In genomic region chr18:24080861-24081260, GRCh38 we compare ENCODE assay signal across 20 cellular contexts. TPM values are rescaled to one million over a fixed set of nuclear protein-coding genes. Genes with fewer than 3 reads are reported as not detected.
DNase-seq lines count a peak whose midpoint lies in the region; ATAC-seq, FAIRE-seq and TF ChIP-seq lines count a peak whose summit lies in the region.
"Had no signal": no experiment of that assay in that cellular context is flagged by ENCODE, and none has a peak within 500 bp of the region (broad histone marks: within the 10 kb centered on the region; RNA-seq: fewer than 3 reads in every experiment).

No MANE protein-coding gene starts in this region.

- H3K27ac Mint-ChIP-seq in activated CD8-positive, alpha-beta memory T cell treated with anti-CD3 and anti-CD28 coated beads, Interleukin-2, amount 10 ng/mL, durations not matched to agents 7 days and 5 days = no peak overlapping the region
- peak overlapping the region; percentile 84 for H3K27ac Mint-ChIP-seq in CD8-positive, alpha-beta T cell
- peak overlapping the region; percentile 89 for H3K27ac Mint-ChIP-seq in activated naive CD8-positive, alpha-beta T cell
- peak overlapping the region; percentile 66 to 93 (median 89) for H3K27ac Mint-ChIP-seq in naive thymus-derived CD8-positive, alpha-beta T cell

- peaks cover 21% of the 10 kb centered on the region for H3K36me3 ChIP-seq in CD8-positive, alpha-beta T cell (ENCODE audit: insufficient read depth, low read length)

- no peak for ATAC-seq in activated CD8-positive, alpha-beta memory T cell treated with anti-CD3 and anti-CD28 coated beads, Interleukin-2, amount 10 ng/mL, durations not matched to agents 7 days and 5 days
- ATAC-seq in CD8-positive, alpha-beta T cell = peak; percentile 59
- ATAC-seq in naive thymus-derived CD8-positive, alpha-beta T cell = peak; percentile 75 to 91
- ATAC-seq in HG02588 (IDR thresholded peaks at IDR 0.05; ENCODE audit: unreplicated experiment) = no peak
- ATAC-seq: A549 had no signal

- no peaks in the 10 kb centered on the region for H3K9me3 ChIP-seq in CD8-positive, alpha-beta T cell (ENCODE audit: low read length)
- H3K9me3 ChIP-seq: A549 had no signal

- H3K4me3 ChIP-seq in CD8-positive, alpha-beta T cell (ENCODE audit: low read depth, low read length) = no peak overlapping the region
- H3K4me3 ChIP-seq: A549 had no signal

- H3K27ac ChIP-seq in CD8-positive, alpha-beta T cell (ENCODE audit: low read depth, low read length) = peak overlapping the region; percentile 10
- H3K27ac ChIP-seq: A549, C4-2B had no signal

- no peaks in the 10 kb centered on the region for H3K27me3 Mint-ChIP-seq in activated CD8-positive, alpha-beta memory T cell treated with anti-CD3 and anti-CD28 coated beads, Interleukin-2, amount 10 ng/mL, durations not matched to agents 7 days and 5 days
- no peaks in the 10 kb centered on the region for H3K27me3 Mint-ChIP-seq in CD8-positive, alpha-beta T cell (ENCODE audit: low read depth)
- H3K27me3 Mint-ChIP-seq in activated naive CD8-positive, alpha-beta T cell = no peaks in the 10 kb centered on the region
- no peaks in the 10 kb centered on the region for H3K27me3 Mint-ChIP-seq in naive thymus-derived CD8-positive, alpha-beta T cell

- H3K27me3 ChIP-seq in CD8-positive, alpha-beta T cell (ENCODE audit: insufficient read depth, low read length) = no peaks in the 10 kb centered on the region

- POLR2A ChIA-PET in CD8-positive, alpha-beta T cell (lab: Charles Lee) = interaction anchor here (0.6 to 1.4 kb wide), 5 partner anchors 12 to 113 kb away, joined by 3 to 4 read pairs (median 3); no protein-coding TSS in a partner anchor
- POLR2A ChIA-PET in naive thymus-derived CD8-positive, alpha-beta T cell (lab: Charles Lee) = interaction anchor here (0.5 to 0.8 kb wide), 2 partner anchors 65 to 178 kb away, joined by 3 read pairs; no protein-coding TSS in a partner anchor

- no peak for FAIRE-seq in urothelium cell line (lab: Jason Lieb, UNC)
- FAIRE-seq: A549, GM12892 had no signal

- H3K4me1 ChIP-seq in CD8-positive, alpha-beta T cell (ENCODE audit: insufficient read depth, low read length) = peaks cover 16% of the 10 kb centered on the region

- CTCF ChIA-PET in activated CD8-positive, alpha-beta memory T cell treated with anti-CD3 and anti-CD28 coated beads, Interleukin-2, amount 10 ng/mL, durations not matched to agents 7 days and 5 days (lab: Charles Lee) = interaction anchor here (1.2 to 1.8 kb wide), 2 partner anchors 9 to 35 kb away, joined by 4 to 6 read pairs; no protein-coding TSS in a partner anchor
- CTCF ChIA-PET in CD8-positive, alpha-beta T cell (lab: Charles Lee) = interaction anchor here (0.6 to 1.5 kb wide), 6 partner anchors 9 to 162 kb away, joined by 3 to 4 read pairs (median 3); no protein-coding TSS in a partner anchor

- H3K9me3 Mint-ChIP-seq in activated CD8-positive, alpha-beta memory T cell treated with anti-CD3 and anti-CD28 coated beads, Interleukin-2, amount 10 ng/mL, durations not matched to agents 7 days and 5 days (ENCODE audit: low read depth) = no peaks in the 10 kb centered on the region
- no peaks in the 10 kb centered on the region for H3K9me3 Mint-ChIP-seq in CD8-positive, alpha-beta T cell
- H3K9me3 Mint-ChIP-seq in activated naive CD8-positive, alpha-beta T cell (ENCODE audit: low read depth) = no peaks in the 10 kb centered on the region
- H3K9me3 Mint-ChIP-seq in naive thymus-derived CD8-positive, alpha-beta T cell = no peaks in the 10 kb centered on the region

- intact Hi-C loops in CD8-positive, alpha-beta T cell (cut with DNase I, micrococcal nuclease) = loop anchor here in 1 of 2 experiments (2.0 kb wide), 1 partner anchor 116 kb away; no protein-coding TSS in a partner anchor

- no peak overlapping the region for H3K4me3 Mint-ChIP-seq in activated CD8-positive, alpha-beta memory T cell treated with anti-CD3 and anti-CD28 coated beads, Interleukin-2, amount 10 ng/mL, durations not matched to agents 7 days and 5 days
- H3K4me3 Mint-ChIP-seq in CD8-positive, alpha-beta T cell = peak overlapping the region; percentile 26
- H3K4me3 Mint-ChIP-seq in activated naive CD8-positive, alpha-beta T cell = peak overlapping the region; percentile 72
- H3K4me3 Mint-ChIP-seq in naive thymus-derived CD8-positive, alpha-beta T cell = peak overlapping the region in 8 of 10 donors; percentile 5 to 60 (median 57)

- H3K36me3 Mint-ChIP-seq in activated CD8-positive, alpha-beta memory T cell treated with anti-CD3 and anti-CD28 coated beads, Interleukin-2, amount 10 ng/mL, durations not matched to agents 7 days and 5 days = peaks cover 46% of the 10 kb centered on the region
- H3K36me3 Mint-ChIP-seq in CD8-positive, alpha-beta T cell = peaks cover 76% of the 10 kb centered on the region
- peaks cover 15% of the 10 kb centered on the region for H3K36me3 Mint-ChIP-seq in activated naive CD8-positive, alpha-beta T cell
- peaks cover 0 to 68% (median 17%) of the 10 kb centered on the region in 3 donors for H3K36me3 Mint-ChIP-seq in naive thymus-derived CD8-positive, alpha-beta T cell

- peak; percentile 47 for DNase-seq in activated CD8-positive, alpha-beta memory T cell treated with anti-CD3 and anti-CD28 coated beads, Interleukin-2, amount 10 ng/mL, durations not matched to agents 7 days and 5 days
- no peak for DNase-seq in activated CD8-positive, alpha-beta memory T cell treated with anti-CD3 and anti-CD28 coated beads, Interleukin-2, amount 50 U/mL, for 4 hours
- DNase-seq in CD8-positive, alpha-beta T cell = peak in 2 of 7 experiments; percentile 20 to 67
- peak in 7 of 10 donors; percentile 23 to 82 (median 54) for DNase-seq in naive thymus-derived CD8-positive, alpha-beta T cell
- no peak for DNase-seq in COLO668 (lab: John Stamatoyannopoulos, UW; ENCODE audit: unreplicated experiment)
- no peak for DNase-seq in urothelium cell line (ENCODE audit: low spot score)
- DNase-seq: DND-41, GDM1, KBM-7, NCI-H1048, NCI-H146, NCI-H2081 treated with DMSO at 0.1 percent for 48 hours, NCI-H226, NCI-H526 treated with DMSO at 0.1 percent for 48 hours had no signal

- H3K4me1 Mint-ChIP-seq in activated CD8-positive, alpha-beta memory T cell treated with anti-CD3 and anti-CD28 coated beads, Interleukin-2, amount 10 ng/mL, durations not matched to agents 7 days and 5 days = peaks cover 54% of the 10 kb centered on the region
- peaks cover 44% of the 10 kb centered on the region for H3K4me1 Mint-ChIP-seq in CD8-positive, alpha-beta T cell (ENCODE audit: low read depth)
- peaks cover 57% of the 10 kb centered on the region for H3K4me1 Mint-ChIP-seq in activated naive CD8-positive, alpha-beta T cell (ENCODE audit: low read depth)
- peaks cover 12 to 51% (median 37%) of the 10 kb centered on the region in 4 donors for H3K4me1 Mint-ChIP-seq in naive thymus-derived CD8-positive, alpha-beta T cell

- TF ChIP-seq CTCF in CD8-positive, alpha-beta T cell (IDR thresholded peaks at IDR 0.05) = no peak

RNA-seq across cellular contexts. Expression of gene CABYR, which starts 58.0 kb away (rescaled TPM):
- 1 to 10 TPM in 1 of 2 experiments, under 1 TPM in 1; 0.76 to 1.2 TPM for total RNA-seq in activated CD8-positive, alpha-beta memory T cell treated with anti-CD3 and anti-CD28 coated beads, Interleukin-2, amount 10 ng/mL, durations not matched to agents 7 days and 5 days
- 1 to 10 TPM in 1 of 2 experiments, under 1 TPM in 1; 0.31 to 1.2 TPM for total RNA-seq in CD8-positive, alpha-beta T cell
- total RNA-seq in naive thymus-derived CD8-positive, alpha-beta T cell = 1 to 10 TPM; 2.1 to 3.3 TPM
- polyA plus RNA-seq in naive thymus-derived CD8-positive, alpha-beta T cell = under 1 TPM in 2 of 3 donors, not detected in 1; 0.28 to 0.46 TPM
- total RNA-seq: OCI-LY7 had no signal

Comparison
In these comparisons a context has a peak if more than half of its experiments do, and no peak if none do; other contexts are left out.
1. DNase-seq: peak in activated CD8-positive, alpha-beta memory T cell treated with anti-CD3 and anti-CD28 coated beads, Interleukin-2, amount 10 ng/mL, durations not matched to agents 7 days and 5 days (single experiment) and naive thymus-derived CD8-positive, alpha-beta T cell (7 of 10); none in activated CD8-positive, alpha-beta memory T cell treated with anti-CD3 and anti-CD28 coated beads, Interleukin-2, amount 50 U/mL, for 4 hours (single experiment), COLO668 (single experiment) and urothelium cell line (single experiment).
2. ATAC-seq: peak in CD8-positive, alpha-beta T cell (single experiment) and naive thymus-derived CD8-positive, alpha-beta T cell (2 of 2); none in activated CD8-positive, alpha-beta memory T cell treated with anti-CD3 and anti-CD28 coated beads, Interleukin-2, amount 10 ng/mL, durations not matched to agents 7 days and 5 days (single experiment) and HG02588 (single experiment).